ENCODE assay signal across 15 cellular contexts in the genomic region with DNA sequence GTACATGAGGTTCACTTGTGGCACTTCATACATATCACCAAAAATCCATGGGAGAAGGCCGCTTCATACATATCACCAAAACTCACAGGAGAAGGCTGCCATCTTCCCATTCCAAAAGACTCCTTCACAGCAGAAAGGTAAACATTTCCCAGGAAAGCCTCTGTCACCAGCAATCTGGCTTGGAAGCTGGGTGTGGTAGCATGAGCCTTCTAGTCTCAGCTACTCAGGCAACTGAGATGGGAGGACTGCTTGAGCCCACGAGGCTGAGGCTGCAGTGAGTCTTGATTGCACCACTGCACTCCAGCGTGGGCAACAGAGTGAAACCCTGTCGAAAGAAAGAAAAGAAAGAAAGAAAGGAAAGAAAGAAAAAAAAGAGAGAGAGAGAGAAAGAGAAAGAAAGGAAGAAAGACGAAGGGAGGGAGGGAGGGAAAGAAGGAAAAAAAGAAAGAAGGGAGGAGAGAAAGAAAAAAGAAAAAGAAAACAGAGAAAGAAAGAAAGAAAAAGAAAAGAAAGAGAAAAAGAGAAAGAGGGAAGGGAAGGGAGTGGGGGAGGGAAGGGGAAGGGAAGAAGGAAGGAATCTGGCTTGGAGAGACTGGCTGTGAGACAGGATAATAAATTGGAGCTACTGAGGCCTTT. TPM values are rescaled to one million over a fixed set of nuclear protein-coding genes. Genes with fewer than 3 reads are reported as not detected.
DNase-seq lines count a peak whose midpoint lies in the region; ATAC-seq and TF ChIP-seq lines count a peak whose summit lies in the region.
"Had no signal": no experiment of that assay in that cellular context is flagged by ENCODE, and none has a peak within 500 bp of the region (broad histone marks: within the 10 kb centered on the region; RNA-seq: fewer than 3 reads in every experiment).

No MANE protein-coding gene starts in this region.

- H3K4me2 ChIP-seq in OCI-LY7 (ENCODE audit: low read length): peak overlapping the region; percentile 92

- no peaks in the 10 kb centered on the region for H3K27me3 Mint-ChIP-seq in activated T-cell treated with anti-CD3 and anti-CD28 coated beads, Interleukin-2, amount 50 U/mL, for 72 hours (ENCODE audit: low read depth)

- H3K79me2 ChIP-seq in OCI-LY7 (ENCODE audit: insufficient read depth, low read depth, low read length): peaks cover 100% of the 10 kb centered on the region

- H3K27ac ChIP-seq in OCI-LY7 (ENCODE audit: low read depth, low read length, poor library complexity, severe bottlenecking) (peak overlapping the region; percentile 97), subcutaneous abdominal adipose tissue (ENCODE audit: low read depth, low read length) (peak overlapping the region; percentile 59)

- ATAC-seq in activated T-cell treated with anti-CD3 and anti-CD28 coated beads, Interleukin-2, amount 50 U/mL, for 72 hours (replicated peaks in 1 of 2): no peak
- no peak for ATAC-seq in HG03280 (IDR thresholded peaks at IDR 0.05; ENCODE audit: unreplicated experiment)

- H4K20me1 ChIP-seq in OCI-LY7 (ENCODE audit: insufficient read depth, low read length): peaks cover 5% of the 10 kb centered on the region; the same call in 1 of the 2 replicates

- no TSS peak for BruUV-seq in OCI-LY7 (replicated peaks; lab: Mats Ljungman, UMichigan)

- no peak overlapping the region for H2AFZ ChIP-seq in OCI-LY7 (ENCODE audit: low read length)

- POLR2A ChIA-PET in OCI-LY7 (lab: Charles Lee): interaction anchor here (0.7 to 9.0 kb wide), 11 partner anchors 7 to 1156 kb away, joined by 3 to 100 read pairs (median 4); partner anchors contain the start of gene KBTBD8

- H3K9me3 ChIP-seq in OCI-LY7 (ENCODE audit: low read length) (no peaks in the 10 kb centered on the region), iPS-15b (ENCODE audit: control insufficient read depth, insufficient read depth, low read length) (no peaks in the 10 kb centered on the region), subcutaneous abdominal adipose tissue (ENCODE audit: control insufficient read depth in 5 of 5, low read length in 5 of 5) (no peaks in the 10 kb centered on the region)

- no peaks in the 10 kb centered on the region for H3K36me3 Mint-ChIP-seq in activated T-cell treated with anti-CD3 and anti-CD28 coated beads, Interleukin-2, amount 50 U/mL, for 72 hours (ENCODE audit: insufficient read depth in 2 of 2)
- H3K36me3 Mint-ChIP-seq: type B pancreatic cell had no signal

- CTCF ChIA-PET in OCI-LY7 (lab: Charles Lee; ENCODE audit: unreplicated experiment): interaction anchor here (1.0 to 2.0 kb wide), 2 partner anchors 10 to 20 kb away, joined by 3 to 6 read pairs; no protein-coding TSS in a partner anchor

- H3K27ac Mint-ChIP-seq in activated T-cell treated with anti-CD3 and anti-CD28 coated beads, Interleukin-2, amount 50 U/mL, for 72 hours: peak overlapping the region; percentile 92
- H3K27ac Mint-ChIP-seq: activated naive CD8-positive, alpha-beta T cell treated with anti-CD3 and anti-CD28 coated beads, Interleukin-2, amount 10 ng/mL, durations not matched to agents 7 days and 5 days; type B pancreatic cell had no signal

- H3K9ac ChIP-seq in iPS-15b (ENCODE audit: low read depth, low read length) (no peak overlapping the region), subcutaneous abdominal adipose tissue (ENCODE audit: low read length in 5 of 5) (peak overlapping the region in 1 of 5 donors; percentile 51)

- H3K9me2 ChIP-seq in OCI-LY7 (ENCODE audit: insufficient read depth, low read length): no peaks in the 10 kb centered on the region

- intact Hi-C loops in OCI-LY7 (cut with micrococcal nuclease; ENCODE audit: unreplicated experiment): loop anchor here (10.0 kb wide), 1 partner anchor 1191 kb away; no protein-coding TSS in a partner anchor

- H3K9me3 Mint-ChIP-seq in activated T-cell treated with anti-CD3 and anti-CD28 coated beads, Interleukin-2, amount 50 U/mL, for 72 hours: no peaks in the 10 kb centered on the region
- H3K9me3 Mint-ChIP-seq: activated naive CD8-positive, alpha-beta T cell treated with anti-CD3 and anti-CD28 coated beads, Interleukin-2, amount 10 ng/mL, durations not matched to agents 7 days and 5 days; type B pancreatic cell had no signal

- H3K4me1 ChIP-seq in OCI-LY7 (ENCODE audit: insufficient read depth, low read length, poor library complexity, severe bottlenecking): peaks cover 83% of the 10 kb centered on the region
- peaks cover 79% of the 10 kb centered on the region for H3K4me1 ChIP-seq in iPS-15b (ENCODE audit: control insufficient read depth, insufficient read depth, low read length)
- peaks cover 7 to 60% (median 38%) of the 10 kb centered on the region in 5 donors for H3K4me1 ChIP-seq in subcutaneous abdominal adipose tissue (ENCODE audit: control insufficient read depth in 5 of 5, insufficient read depth in 5 of 5, low read length in 5 of 5)

- peak overlapping the region; percentile 35 to 87 for H3K4me3 Mint-ChIP-seq in activated T-cell treated with anti-CD3 and anti-CD28 coated beads, Interleukin-2, amount 50 U/mL, for 72 hours
- H3K4me3 Mint-ChIP-seq: activated naive CD8-positive, alpha-beta T cell treated with anti-CD3 and anti-CD28 coated beads, Interleukin-2, amount 10 ng/mL, durations not matched to agents 7 days and 5 days had no signal

- no peak for DNase-seq in activated T-cell treated with anti-CD3 and anti-CD28 coated beads, Interleukin-2, amount 50 U/mL, for 72 hours
- DNase-seq in activated T-cell treated with anti-CD3 and anti-CD28 coated beads, Interleukin-2, amount 50 U/mL, for 48 hours: no peak
- DNase-seq in OCI-LY7 (ENCODE audit: low spot score): no peak
- no peak for DNase-seq in NCI-H2196 (lab: John Stamatoyannopoulos, UW; ENCODE audit: unreplicated experiment)
- no peak for DNase-seq in DMS53 (lab: John Stamatoyannopoulos, UW)
- DNase-seq: activated CD4-positive, alpha-beta T cell treated with anti-CD3 and anti-CD28 coated beads, Interleukin-2, amount 50 U/mL, for 1 hour; activated naive CD8-positive, alpha-beta T cell treated with anti-CD3 and anti-CD28 coated beads, Interleukin-2, amount 10 ng/mL, durations not matched to agents 7 days and 5 days; DMS79; KG1; NCI-H187 treated with DMSO at 0.1 percent for 48 hours had no signal

- peaks cover 26% of the 10 kb centered on the region for H3K36me3 ChIP-seq in OCI-LY7 (ENCODE audit: insufficient read depth, low read length)
- no peaks in the 10 kb centered on the region for H3K36me3 ChIP-seq in iPS-15b (ENCODE audit: control insufficient read depth, insufficient read depth, low read length)
- H3K36me3 ChIP-seq in subcutaneous abdominal adipose tissue (ENCODE audit: control insufficient read depth in 5 of 5, insufficient read depth in 5 of 5, low read length in 5 of 5): no peaks in the 10 kb centered on the region

- TF ChIP-seq CTCF in OCI-LY7 (conservative IDR thresholded peaks at IDR 0.05; ENCODE audit: low read length): no peak

- peaks cover 93% of the 10 kb centered on the region for H3K4me1 Mint-ChIP-seq in activated T-cell treated with anti-CD3 and anti-CD28 coated beads, Interleukin-2, amount 50 U/mL, for 72 hours (ENCODE audit: low read depth)

- H3K4me3 ChIP-seq in OCI-LY7 (ENCODE audit: low read depth, low read length, poor library complexity, severe bottlenecking) (peak overlapping the region; percentile 98), iPS-15b (ENCODE audit: low read depth, low read length) (peak overlapping the region; percentile 45), subcutaneous abdominal adipose tissue (ENCODE audit: low read depth in 1 of 5, low read length in 5 of 5) (no peak overlapping the region)
- H3K4me3 ChIP-seq: lung had no signal

- H3K27me3 ChIP-seq in iPS-15b (ENCODE audit: control insufficient read depth, insufficient read depth, low read length): no peaks in the 10 kb centered on the region
- no peaks in the 10 kb centered on the region for H3K27me3 ChIP-seq in subcutaneous abdominal adipose tissue (ENCODE audit: control insufficient read depth in 5 of 5, insufficient read depth in 4 of 5, low read length in 5 of 5)

RNA-seq across cellular contexts. Expression of gene LRIG1, which starts 7.2 kb away (rescaled TPM):
- 10 to 100 TPM; 21.6 to 44.8 TPM for total RNA-seq in activated T-cell treated with anti-CD3 and anti-CD28 coated beads, Interleukin-2, amount 50 U/mL, for 72 hours
- 74.5 and 115 TPM in 2 replicates for total RNA-seq in OCI-LY7 (2014; rRNA removed; shearing (Covaris generic))
- 84.2 and 113 TPM in 2 replicates for total RNA-seq in OCI-LY7 (2022)

Comparison
In these comparisons a context has a peak if more than half of its experiments do, and no peak if none do; other contexts are left out.
1. H3K4me3 ChIP-seq: peak in OCI-LY7 (single experiment) and iPS-15b (single experiment); none in subcutaneous abdominal adipose tissue (0 of 5).